15 cellular contexts compared by ENCODE assay signal in the genomic region with DNA sequence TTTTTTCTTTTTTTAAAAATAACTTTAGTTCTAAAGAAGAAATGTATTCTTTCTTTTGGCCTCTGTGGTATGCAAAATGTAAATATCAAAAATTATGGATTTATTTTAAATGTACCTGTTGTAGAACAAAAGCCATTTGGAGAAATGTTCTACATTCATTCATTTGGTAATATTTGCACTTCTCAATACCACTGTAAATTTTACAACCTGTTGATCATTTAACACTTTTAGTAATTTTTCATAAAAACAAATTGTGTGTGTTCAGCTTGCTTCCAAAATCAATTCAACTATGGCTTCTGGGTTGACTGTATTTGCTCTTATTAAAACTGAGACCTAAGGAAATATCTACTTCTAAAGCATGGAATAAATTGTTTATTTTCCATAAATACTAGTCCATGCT. TPM values are rescaled to one million over a fixed set of nuclear protein-coding genes. Genes with fewer than 3 reads are reported as not detected.
A peak's percentile ranks its signal among the peaks of the same experiment; 100 is the strongest.
DNase-seq lines count a peak whose midpoint lies in the region; TF ChIP-seq lines count a peak whose summit lies in the region.
"Had no signal": no experiment of that assay in that cellular context is flagged by ENCODE, and none has a peak within 500 bp of the region (broad histone marks: within the 10 kb centered on the region; RNA-seq: fewer than 3 reads in every experiment).

No MANE protein-coding gene starts in this region.

- H3K4me3 ChIP-seq in BE2C (ENCODE audit: low read depth, low read length) (peak overlapping the region; percentile 97), HAP-1 (peak overlapping the region; percentile 72), iPS-15b (ENCODE audit: low read depth, low read length) (peak overlapping the region; percentile 71)
- H3K4me3 ChIP-seq: Peyer's patch had no signal

- H3K4me1 Mint-ChIP-seq in activated CD4-positive, alpha-beta T cell treated with anti-CD3 and anti-CD28 coated beads, Interleukin-2, amount 10 ng/mL, durations not matched to agents 24 days and 14 days = peaks cover 36% of the 10 kb centered on the region

- H3K36me3 ChIP-seq in BE2C = peaks cover 6% of the 10 kb centered on the region; the same call in 1 of the 2 replicates
- no peaks in the 10 kb centered on the region; the same call in 1 of the 2 replicates for H3K36me3 ChIP-seq in HAP-1 (replicated peaks)
- no peaks in the 10 kb centered on the region for H3K36me3 ChIP-seq in iPS-15b (ENCODE audit: control insufficient read depth, insufficient read depth, low read length)
- H3K36me3 ChIP-seq: Peyer's patch had no signal

- no peak overlapping the region for H3K27ac Mint-ChIP-seq in activated CD4-positive, alpha-beta T cell treated with anti-CD3 and anti-CD28 coated beads, Interleukin-2, amount 10 ng/mL, durations not matched to agents 24 days and 14 days
- H3K27ac Mint-ChIP-seq: activated CD8-positive, alpha-beta T cell treated with anti-CD3 and anti-CD28 coated beads for 36 hours had no signal

- no peak overlapping the region for H3K4me3 Mint-ChIP-seq in activated CD4-positive, alpha-beta T cell treated with anti-CD3 and anti-CD28 coated beads, Interleukin-2, amount 10 ng/mL, durations not matched to agents 24 days and 14 days

- no peaks in the 10 kb centered on the region for H3K9me3 ChIP-seq in BE2C
- H3K9me3 ChIP-seq in HAP-1 = no peaks in the 10 kb centered on the region
- H3K9me3 ChIP-seq in iPS-15b (ENCODE audit: control insufficient read depth, insufficient read depth, low read length) = no peaks in the 10 kb centered on the region

- H3K27me3 Mint-ChIP-seq in activated CD4-positive, alpha-beta T cell treated with anti-CD3 and anti-CD28 coated beads, Interleukin-2, amount 10 ng/mL, durations not matched to agents 24 days and 14 days = peaks cover 63% of the 10 kb centered on the region

- in situ Hi-C loops in HAP-1 (cut with MboI; ENCODE audit: low sequenced_read_pairs) = no loop called here

- intact Hi-C loops in activated CD4-positive, alpha-beta T cell treated with anti-CD3 and anti-CD28 coated beads, Interleukin-2, amount 10 ng/mL, durations not matched to agents 24 days and 14 days (cut with micrococcal nuclease) = loop anchor here (5.0 to 10.0 kb wide), 3 partner anchors 125 to 1282 kb away; a partner anchor contains a TSS

- TF ChIP-seq CTCF in BE2C (IDR thresholded peaks at IDR 0.05; ENCODE audit: low read depth, low read length) = no peak

- H3K9ac ChIP-seq in iPS-15b (ENCODE audit: low read depth, low read length) = peak overlapping the region; percentile 38

- no peaks in the 10 kb centered on the region for H3K9me3 Mint-ChIP-seq in activated CD4-positive, alpha-beta T cell treated with anti-CD3 and anti-CD28 coated beads, Interleukin-2, amount 10 ng/mL, durations not matched to agents 24 days and 14 days
- H3K9me3 Mint-ChIP-seq: activated CD8-positive, alpha-beta T cell treated with anti-CD3 and anti-CD28 coated beads for 36 hours had no signal

- DNase-seq in BE2C = no peak
- no peak for DNase-seq in HAP-1 (ENCODE audit: low spot score in 2 of 2)
- DNase-seq in RKO (ENCODE audit: low spot score) = peak; percentile 4
- no peak for DNase-seq in COLO668 (lab: John Stamatoyannopoulos, UW; ENCODE audit: unreplicated experiment)
- DNase-seq in activated CD4-positive, alpha-beta T cell treated with anti-CD3 and anti-CD28 coated beads, Interleukin-2, amount 10 ng/mL, durations not matched to agents 24 days and 14 days = no peak
- no peak for DNase-seq in DMS153 (lab: John Stamatoyannopoulos, UW)
- no peak for DNase-seq in superior temporal gyrus (ENCODE audit: extremely low spot score)
- DNase-seq: activated CD8-positive, alpha-beta T cell treated with anti-CD3 and anti-CD28 coated beads for 36 hours; activated gamma-delta T cell treated with Interleukin-2 at 50 U/mL for 16 hours; DND-41; effector memory CD4-positive, alpha-beta T cell; foreskin keratinocyte; islet precursor cell; Peyer's patch had no signal

- H3K27me3 ChIP-seq in BE2C = no peaks in the 10 kb centered on the region
- no peaks in the 10 kb centered on the region for H3K27me3 ChIP-seq in HAP-1 (ENCODE audit: low read depth)
- no peaks in the 10 kb centered on the region for H3K27me3 ChIP-seq in iPS-15b (ENCODE audit: control insufficient read depth, insufficient read depth, low read length)

- no peaks in the 10 kb centered on the region for H3K36me3 Mint-ChIP-seq in activated CD4-positive, alpha-beta T cell treated with anti-CD3 and anti-CD28 coated beads, Interleukin-2, amount 10 ng/mL, durations not matched to agents 24 days and 14 days (ENCODE audit: low read depth)

- H3K4me1 ChIP-seq in BE2C = no peaks in the 10 kb centered on the region
- H3K4me1 ChIP-seq in HAP-1 = peaks cover 14% of the 10 kb centered on the region
- H3K4me1 ChIP-seq in iPS-15b (ENCODE audit: control insufficient read depth, insufficient read depth, low read length) = peaks cover 3% of the 10 kb centered on the region

RNA-seq across cellular contexts. Expression of a gene that starts 2.3 kb away (rescaled TPM):
- polyA plus RNA-seq in BE2C (2012; ENCODE audit: insufficient read depth, insufficient read length, low read depth) = 15.8 TPM
- total RNA-seq in activated CD4-positive, alpha-beta T cell treated with anti-CD3 and anti-CD28 coated beads, Interleukin-2, amount 10 ng/mL, durations not matched to agents 24 days and 14 days = 2.2 and 2.7 TPM in 2 replicates

RNA-seq across cellular contexts. Expression of a gene that starts 59.2 kb away (rescaled TPM):
- polyA plus RNA-seq in BE2C (2012; ENCODE audit: insufficient read depth, insufficient read length, low read depth) = 65.7 TPM
- 96.8 and 103 TPM in 2 replicates for total RNA-seq in activated CD4-positive, alpha-beta T cell treated with anti-CD3 and anti-CD28 coated beads, Interleukin-2, amount 10 ng/mL, durations not matched to agents 24 days and 14 days
